Comparison of ENCODE assay signal across 18 cellular contexts in the genomic region with DNA sequence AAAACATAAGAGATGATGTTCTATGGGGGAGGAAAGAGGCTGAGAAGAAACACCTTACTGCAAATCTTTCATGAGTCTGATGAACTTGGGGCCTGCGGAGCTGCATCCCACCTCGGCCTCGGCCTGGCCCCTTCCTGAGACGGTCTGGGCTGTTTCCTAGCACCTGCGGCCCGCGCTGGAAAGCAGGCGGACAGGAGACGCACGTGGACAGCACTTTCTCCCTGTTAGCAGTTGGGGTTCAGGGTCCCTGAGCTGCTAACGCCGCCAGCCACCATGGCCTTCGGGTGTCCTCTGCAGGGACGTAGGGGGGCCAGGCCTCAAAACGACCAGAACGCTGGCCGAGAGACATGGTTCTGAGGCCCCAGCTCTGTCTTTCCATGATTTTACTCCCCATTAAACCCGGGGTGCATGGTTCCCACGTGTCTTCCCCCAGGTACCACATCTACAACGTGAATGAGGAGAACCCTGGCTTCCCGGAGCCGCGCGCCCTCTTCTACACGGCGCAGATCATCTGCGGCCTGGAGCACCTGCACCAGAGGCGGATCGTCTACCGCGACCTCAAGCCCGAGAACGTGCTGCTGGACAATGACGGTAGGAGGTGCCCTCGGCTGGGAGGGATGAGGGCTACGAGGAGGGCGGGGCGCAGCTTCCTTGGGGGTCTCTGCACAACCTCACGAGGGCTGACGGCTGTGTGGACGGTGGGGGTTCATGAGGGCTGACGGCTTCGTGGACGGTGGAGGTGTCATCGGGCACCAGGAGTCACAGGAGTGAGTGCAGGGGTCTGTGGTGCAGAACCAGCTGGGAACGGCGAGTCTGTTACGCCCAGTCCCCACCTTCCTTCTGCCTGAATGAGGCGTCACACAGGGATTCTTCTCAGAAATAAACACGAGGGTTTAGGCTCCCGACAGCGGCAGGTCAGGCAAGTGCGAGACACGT. TPM values are rescaled to one million over a fixed set of nuclear protein-coding genes. Genes with fewer than 3 reads are reported as not detected.
DNase-seq lines count a peak whose midpoint lies in the region; ATAC-seq, FAIRE-seq and TF ChIP-seq lines count a peak whose summit lies in the region.
"Had no signal": no experiment of that assay in that cellular context is flagged by ENCODE, and none has a peak within 500 bp of the region (broad histone marks: within the 10 kb centered on the region; RNA-seq: fewer than 3 reads in every experiment).

No MANE protein-coding gene starts in this region.

- no peak overlapping the region for H3K27ac Mint-ChIP-seq in activated CD8-positive, alpha-beta T cell treated with anti-CD3 and anti-CD28 coated beads for 36 hours

- H3K27me3 ChIP-seq in right lobe of liver (no peaks in the 10 kb centered on the region), HepG2 (ENCODE audit: control insufficient read depth in 1 of 2, insufficient read depth in 2 of 2, low read length in 2 of 2) (peaks cover 7 to 37% of the 10 kb centered on the region in 2 experiments; a peak in 4 of 5 replicates)

- ATAC-seq in right lobe of liver, result no peak
- no peak for ATAC-seq in HepG2
- ATAC-seq in left ventricle myocardium superior, result peak; percentile 17
- ATAC-seq in activated CD8-positive, alpha-beta T cell treated with anti-CD3 and anti-CD28 coated beads for 36 hours, result no peak
- no peak for ATAC-seq in GM19035 (IDR thresholded peaks at IDR 0.05; ENCODE audit: unreplicated experiment)

- CTCF ChIA-PET in HepG2 (lab: Yijun Ruan, JAX; ENCODE audit: low intra/inter-chr PET ratio, low total read pairs), result no interaction called here
- CTCF ChIA-PET in activated CD8-positive, alpha-beta T cell treated with anti-CD3 and anti-CD28 coated beads for 36 hours (lab: Charles Lee), result interaction anchor here (1.0 kb wide), 1 partner anchor 53 kb away, joined by 3 read pairs; no protein-coding TSS in a partner anchor

- H3K27ac ChIP-seq in right lobe of liver (no peak overlapping the region), HepG2 (ENCODE audit: extremely low read length, insufficient read depth, low read length) (no peak overlapping the region)
- H3K27ac ChIP-seq: SK-N-MC had no signal

- TF ChIP-seq RAD21 in HepG2 (CRISPR knock-in tag; IDR thresholded peaks at IDR 0.05), result no peak

- no peaks in the 10 kb centered on the region for H3K36me3 Mint-ChIP-seq in activated CD8-positive, alpha-beta T cell treated with anti-CD3 and anti-CD28 coated beads for 36 hours (ENCODE audit: low read depth)
- H3K36me3 Mint-ChIP-seq: CD8-positive, alpha-beta memory T cell; naive thymus-derived CD4-positive, alpha-beta T cell had no signal

- no peaks in the 10 kb centered on the region for H3K4me1 ChIP-seq in right lobe of liver
- H3K4me1 ChIP-seq in HepG2 (ENCODE audit: insufficient read depth, low read length), result no peaks in the 10 kb centered on the region

- H2AFZ ChIP-seq in HepG2 (ENCODE audit: low read length), result no peak overlapping the region

- 84% methylated on average over 20 of the region's 54 CpGs for WGBS in right lobe of liver (ENCODE audit: insufficient coverage, low coverage, low lambda C conversion rate, missing lambda C conversion rate)
- 52% methylated on average over 41 of the region's 54 CpGs for WGBS in HepG2 (ENCODE audit: low lambda C conversion rate)

- H4K20me1 ChIP-seq in HepG2 (ENCODE audit: insufficient read depth, low read length), result no peaks in the 10 kb centered on the region

- no peak for TF ChIP-seq EP300 in HepG2 (IDR thresholded peaks at IDR 0.05; ENCODE audit: low read depth in 2 of 2, low read length in 2 of 2)
- no peak for TF ChIP-seq EP300 in HepG2 (CRISPR knock-in tag; IDR thresholded peaks at IDR 0.05; ENCODE audit: borderline replicate concordance)

- H3K36me3 ChIP-seq in right lobe of liver, result no peaks in the 10 kb centered on the region
- H3K36me3 ChIP-seq in HepG2 (replicated peaks in 1 of 2; ENCODE audit: control insufficient read depth in 1 of 2, insufficient read depth in 2 of 2, low read length in 2 of 2), result no peaks in the 10 kb centered on the region

- H3K4me1 Mint-ChIP-seq in activated CD8-positive, alpha-beta T cell treated with anti-CD3 and anti-CD28 coated beads for 36 hours (ENCODE audit: low read depth), result peaks cover 3% of the 10 kb centered on the region

- H3K4me3 Mint-ChIP-seq in activated CD8-positive, alpha-beta T cell treated with anti-CD3 and anti-CD28 coated beads for 36 hours, result no peak overlapping the region

- H3K79me2 ChIP-seq in HepG2 (ENCODE audit: insufficient read depth, low read length), result no peaks in the 10 kb centered on the region

- H3K9ac ChIP-seq in HepG2 (ENCODE audit: insufficient read depth, low read depth, low read length), result no peak overlapping the region

- no peak for TF ChIP-seq POLR2A in right lobe of liver (IDR thresholded peaks at IDR 0.05)
- TF ChIP-seq POLR2A in HepG2 (IDR thresholded peaks at IDR 0.05; ENCODE audit: insufficient read depth in 1 of 2, low read depth in 2 of 2, low read length in 2 of 2), result no peak

- DNase-seq in right lobe of liver (peak in 2 of 3 donors; percentile 31 to 43), HepG2 (ENCODE audit: low spot score) (no peak), left ventricle myocardium superior (peak; percentile 24), posterior vena cava (ENCODE audit: low spot score) (peak; percentile 76), SK-N-DZ (ENCODE audit: low spot score) (no peak)
- no peak for DNase-seq in activated CD8-positive, alpha-beta T cell treated with anti-CD3 and anti-CD28 coated beads for 36 hours
- DNase-seq: activated CD4-positive, alpha-beta T cell treated with anti-CD3 and anti-CD28 coated beads for 1 hour; DMS79; naive thymus-derived CD4-positive, alpha-beta T cell; NCI-H748 treated with DMSO at 0.1 percent for 48 hours; small intestine; stimulated activated CD4-positive, alpha-beta T cell treated with anti-CD3 and anti-CD28 coated beads, Interleukin-4, amount 100 ng/mL, for 24 hours; T-helper 9 cell had no signal

- BruUV-seq in HepG2 (replicated peaks; lab: Mats Ljungman, UMichigan), result no TSS peak

- H3K9me3 Mint-ChIP-seq in activated CD8-positive, alpha-beta T cell treated with anti-CD3 and anti-CD28 coated beads for 36 hours, result peaks cover 3% of the 10 kb centered on the region
- H3K9me3 Mint-ChIP-seq: CD8-positive, alpha-beta memory T cell had no signal

- no peak overlapping the region for H3K4me2 ChIP-seq in HepG2 (ENCODE audit: low read depth, low read length)

- no peaks in the 10 kb centered on the region for H3K9me3 ChIP-seq in right lobe of liver
- H3K9me3 ChIP-seq in HepG2 (ENCODE audit: low read length), result no peaks in the 10 kb centered on the region

- in situ Hi-C loops in HepG2 (cut with HindIII; ENCODE audit: extremely low pct_ligation_motif_present, low pct_unique_long_range_greater_than_20kb), result no loop called here

- intact Hi-C loops in right lobe of liver (cut with DNase I) (no loop called here), HepG2 (cut with micrococcal nuclease; ENCODE audit: unreplicated experiment) (no loop called here), left ventricle myocardium superior (cut with micrococcal nuclease) (no loop called here), posterior vena cava (cut with DNase I) (no loop called here)
- intact Hi-C loops in activated CD8-positive, alpha-beta T cell treated with anti-CD3 and anti-CD28 coated beads for 36 hours (cut with micrococcal nuclease), result no loop called here

- POLR2A ChIA-PET in HepG2 (lab: Yijun Ruan, JAX), result no interaction called here
- POLR2A ChIA-PET in activated CD8-positive, alpha-beta T cell treated with anti-CD3 and anti-CD28 coated beads for 36 hours (lab: Charles Lee), result no interaction called here

- no peak for TF ChIP-seq CTCF in right lobe of liver (IDR thresholded peaks at IDR 0.05)
- TF ChIP-seq CTCF in HepG2 (CRISPR knock-in tag; IDR thresholded peaks at IDR 0.05), result no peak
- no peak for TF ChIP-seq CTCF in activated CD8-positive, alpha-beta T cell treated with anti-CD3 and anti-CD28 coated beads for 36 hours (IDR thresholded peaks at IDR 0.05)

- H3K4me3 ChIP-seq in right lobe of liver (no peak overlapping the region), HepG2 (replicated peaks in 1 of 3; ENCODE audit: insufficient read depth in 1 of 3, low read depth in 2 of 3, low read length in 3 of 3) (no peak overlapping the region)
- H3K4me3 ChIP-seq: SK-N-MC had no signal

- H3K27me3 Mint-ChIP-seq in activated CD8-positive, alpha-beta T cell treated with anti-CD3 and anti-CD28 coated beads for 36 hours, result no peaks in the 10 kb centered on the region

- no peak for FAIRE-seq in HepG2 (lab: Jason Lieb, UNC)
- FAIRE-seq: astrocyte, small intestine had no signal

RNA-seq across cellular contexts. Expression of gene GRK1, which starts 4.3 kb away (rescaled TPM):
- total RNA-seq in right lobe of liver (not detected), HepG2 (2016; rRNA removed; fragmentation: Illumina TruSeq; extraction: Trizol) (0.07 TPM in 1 of 2 replicates, not detected in the other), left ventricle myocardium superior (0.42 TPM), posterior vena cava (not detected)
- total RNA-seq in HepG2 (2016; cell fraction: cytosol; rRNA removed; fragmentation: Illumina TruSeq; extraction: Trizol; ENCODE audit: low read depth), result 0.09 and 0.20 TPM in 2 replicates
- not detected in 2 replicates for total RNA-seq in HepG2 (2016; cell fraction: insoluble cytoplasmic fraction; rRNA removed; fragmentation: Illumina TruSeq; extraction: Trizol)
- total RNA-seq in HepG2 (2016; cell fraction: membrane; rRNA removed; fragmentation: Illumina TruSeq; extraction: Trizol), result 0.06 TPM in 1 of 2 replicates, not detected in the other
- total RNA-seq in HepG2 (2016; cell fraction: nucleus; rRNA removed; fragmentation: Illumina TruSeq; extraction: Trizol), result 0.16 and 0.19 TPM in 2 replicates
- 0.03 and 0.12 TPM in 2 replicates for polyA plus RNA-seq in HepG2 (2011; rRNA removed)
- 0.04 and 0.06 TPM in 2 replicates for polyA plus RNA-seq in HepG2 (2011; cell fraction: cytosol; rRNA removed)
- polyA plus RNA-seq in HepG2 (2011; cell fraction: nucleus; rRNA removed), result 0.21 and 0.24 TPM in 2 replicates
- not detected in 2 replicates for polyA plus RNA-seq in HepG2 (2012)
- 0.03 TPM in 2 replicates for polyA plus RNA-seq in HepG2 (2016; cell fraction: cytosol; fragmentation: Illumina TruSeq; extraction: Trizol; ENCODE audit: low read depth)
- not detected in 2 replicates for polyA plus RNA-seq in HepG2 (2016; cell fraction: insoluble cytoplasmic fraction; fragmentation: Illumina TruSeq; extraction: Trizol; ENCODE audit: low read depth)
- polyA plus RNA-seq in HepG2 (2016; cell fraction: membrane; fragmentation: Illumina TruSeq; extraction: Trizol; ENCODE audit: low read depth), result not detected in 2 replicates
- 0.13 TPM in 1 of 2 replicates, not detected in the other for polyA plus RNA-seq in HepG2 (2016; cell fraction: nucleus; fragmentation: Illumina TruSeq; extraction: Trizol; ENCODE audit: insufficient read depth, low read depth)
- 0.06 TPM in 1 of 2 replicates, not detected in the other for polyA minus RNA-seq in HepG2 (2011; rRNA and poly(A)+ RNA removed; ENCODE audit: low replicate concordance)
- polyA minus RNA-seq in HepG2 (2011; cell fraction: cytosol; rRNA and poly(A)+ RNA removed), result not detected in 2 replicates
- polyA minus RNA-seq in HepG2 (2011; cell fraction: nucleus; rRNA and poly(A)+ RNA removed), result 0.12 and 0.13 TPM in 2 replicates
- not detected in 2 replicates for polyA plus RNA-seq in SK-N-DZ (2014; cell fraction: cytosol; rRNA removed)
- not detected in 2 replicates for polyA plus RNA-seq in SK-N-DZ (2014; cell fraction: nucleus; rRNA removed)
- total RNA-seq in activated CD8-positive, alpha-beta T cell treated with anti-CD3 and anti-CD28 coated beads for 36 hours, result under 1 TPM; 0.07 to 0.09 TPM
- total RNA-seq: astrocyte; CD8-positive, alpha-beta memory T cell; lung microvascular endothelial cell; naive thymus-derived CD4-positive, alpha-beta T cell had no signal
- polyA plus RNA-seq: CD8-positive, alpha-beta memory T cell; naive thymus-derived CD4-positive, alpha-beta T cell had no signal

RNA-seq across cellular contexts. Expression of gene ATP4B, which starts 13.3 kb away (rescaled TPM):
- total RNA-seq in right lobe of liver, result not detected
- total RNA-seq in HepG2 (2016; rRNA removed; fragmentation: Illumina TruSeq; extraction: Trizol), result not detected in 2 replicates
- total RNA-seq in HepG2 (2016; cell fraction: cytosol; rRNA removed; fragmentation: Illumina TruSeq; extraction: Trizol; ENCODE audit: low read depth), result not detected in 2 replicates
- total RNA-seq in HepG2 (2016; cell fraction: insoluble cytoplasmic fraction; rRNA removed; fragmentation: Illumina TruSeq; extraction: Trizol), result not detected in 2 replicates
- total RNA-seq in HepG2 (2016; cell fraction: membrane; rRNA removed; fragmentation: Illumina TruSeq; extraction: Trizol), result not detected in 2 replicates
- total RNA-seq in HepG2 (2016; cell fraction: nucleus; rRNA removed; fragmentation: Illumina TruSeq; extraction: Trizol), result not detected in 2 replicates
- not detected in 2 replicates for polyA plus RNA-seq in HepG2 (2011; rRNA removed)
- not detected in 2 replicates for polyA plus RNA-seq in HepG2 (2011; cell fraction: cytosol; rRNA removed)
- polyA plus RNA-seq in HepG2 (2011; cell fraction: nucleus; rRNA removed), result not detected in 2 replicates
- not detected in 2 replicates for polyA plus RNA-seq in HepG2 (2012)
- not detected in 2 replicates for polyA plus RNA-seq in HepG2 (2016; cell fraction: cytosol; fragmentation: Illumina TruSeq; extraction: Trizol; ENCODE audit: low read depth)
- not detected in 2 replicates for polyA plus RNA-seq in HepG2 (2016; cell fraction: insoluble cytoplasmic fraction; fragmentation: Illumina TruSeq; extraction: Trizol; ENCODE audit: low read depth)
- polyA plus RNA-seq in HepG2 (2016; cell fraction: membrane; fragmentation: Illumina TruSeq; extraction: Trizol; ENCODE audit: low read depth), result not detected in 2 replicates
- not detected in 2 replicates for polyA plus RNA-seq in HepG2 (2016; cell fraction: nucleus; fragmentation: Illumina TruSeq; extraction: Trizol; ENCODE audit: insufficient read depth, low read depth)
- not detected in 2 replicates for polyA minus RNA-seq in HepG2 (2011; rRNA and poly(A)+ RNA removed; ENCODE audit: low replicate concordance)
- polyA minus RNA-seq in HepG2 (2011; cell fraction: cytosol; rRNA and poly(A)+ RNA removed), result not detected in 2 replicates
- polyA minus RNA-seq in HepG2 (2011; cell fraction: nucleus; rRNA and poly(A)+ RNA removed), result not detected in 2 replicates
- total RNA-seq in left ventricle myocardium superior, result not detected
- not detected for total RNA-seq in posterior vena cava
- not detected in 2 replicates for polyA plus RNA-seq in SK-N-DZ (2014; cell fraction: cytosol; rRNA removed)
- not detected in 2 replicates for polyA plus RNA-seq in SK-N-DZ (2014; cell fraction: nucleus; rRNA removed)
- not detected for total RNA-seq in activated CD8-positive, alpha-beta T cell treated with anti-CD3 and anti-CD28 coated beads for 36 hours
- total RNA-seq: astrocyte; CD8-positive, alpha-beta memory T cell; lung microvascular endothelial cell; naive thymus-derived CD4-positive, alpha-beta T cell had no signal
- polyA plus RNA-seq: CD8-positive, alpha-beta memory T cell; naive thymus-derived CD4-positive, alpha-beta T cell had no signal

Comparison
In these comparisons a context has a peak if more than half of its experiments do, and no peak if none do; other contexts are left out.
1. DNase-seq: peak in right lobe of liver (2 of 3), left ventricle myocardium superior (single experiment) and posterior vena cava (single experiment); none in HepG2 (single experiment), SK-N-DZ (single experiment) and activated CD8-positive, alpha-beta T cell treated with anti-CD3 and anti-CD28 coated beads for 36 hours (single experiment).